ENCODE assay signal across 19 cellular contexts in genomic region chr13:100115693-100116254, GRCh38. TPM values are rescaled to one million over a fixed set of nuclear protein-coding genes. Genes with fewer than 3 reads are reported as not detected.
DNase-seq lines count a peak whose midpoint lies in the region; ATAC-seq and TF ChIP-seq lines count a peak whose summit lies in the region.
"Had no signal": no experiment of that assay in that cellular context is flagged by ENCODE, and none has a peak within 500 bp of the region (broad histone marks: within the 10 kb centered on the region; RNA-seq: fewer than 3 reads in every experiment).

No MANE protein-coding gene starts in this region.

- ATAC-seq in GM18502 (IDR thresholded peaks at IDR 0.05; ENCODE audit: poor library complexity, unreplicated experiment) (peak; percentile 82), GM19463 (IDR thresholded peaks at IDR 0.05; ENCODE audit: unreplicated experiment) (peak; percentile 71), HG02840 (IDR thresholded peaks at IDR 0.05; ENCODE audit: low FRiP score, unreplicated experiment) (peak; percentile 70), HG03442 (IDR thresholded peaks at IDR 0.05; ENCODE audit: unreplicated experiment) (peak; percentile 76), lower lobe of right lung (no peak)
- ATAC-seq: activated CD4-positive, CD25-positive, alpha-beta regulatory T cell treated with anti-CD3 and anti-CD28 coated beads, Interleukin-2, amount 50 U/mL, for 24 hours; Panc1 had no signal

- H3K27me3 ChIP-seq in stomach (no peaks in the 10 kb centered on the region), lower lobe of right lung (ENCODE audit: low read depth) (no peaks in the 10 kb centered on the region), brain microvascular endothelial cell (replicated peaks) (no peaks in the 10 kb centered on the region)
- H3K27me3 ChIP-seq: right atrium auricular region had no signal

- H3K4me1 ChIP-seq in stomach = peaks cover 0 to 8% (median 0%) of the 10 kb centered on the region in 4 donors
- H3K4me1 ChIP-seq in lower lobe of right lung = no peaks in the 10 kb centered on the region
- H3K4me1 ChIP-seq: right atrium auricular region had no signal

- TF ChIP-seq POLR2A in stomach (IDR thresholded peaks at IDR 0.05) = no peak

- in situ Hi-C loops in brain microvascular endothelial cell (cut with HindIII; ENCODE audit: low pct_ligation_motif_present, low sequenced_read_pairs) = no loop called here

- TF ChIP-seq CTCF in stomach (IDR thresholded peaks at IDR 0.05) = no peak
- TF ChIP-seq CTCF in lower lobe of right lung (IDR thresholded peaks at IDR 0.05) = no peak
- TF ChIP-seq CTCF in brain microvascular endothelial cell (IDR thresholded peaks at IDR 0.05; ENCODE audit: low read depth, low read length, missing control alignments) = no peak

- DNase-seq in LoVo (ENCODE audit: low spot score) (no peak), stomach (no peak), lower lobe of right lung (no peak), brain microvascular endothelial cell (no peak)
- DNase-seq: caudate nucleus; CD4-positive, CD25-positive, alpha-beta regulatory T cell; DMS79 treated with DMSO at 0.1 percent for 48 hours; glutamatergic neuron; IMR-90; NCI-H1048; NCI-H2081 treated with DMSO at 0.1 percent for 48 hours; NCI-H524 treated with DMSO at 0.1 percent for 48 hours had no signal

- H3K27ac ChIP-seq in stomach (no peak overlapping the region), lower lobe of right lung (no peak overlapping the region), brain microvascular endothelial cell (no peak overlapping the region)
- H3K27ac ChIP-seq: right atrium auricular region had no signal

- no peak for TF ChIP-seq EP300 in stomach (IDR thresholded peaks at IDR 0.05)

- H3K9me3 ChIP-seq in stomach (no peaks in the 10 kb centered on the region), lower lobe of right lung (no peaks in the 10 kb centered on the region)
- H3K9me3 ChIP-seq: right atrium auricular region had no signal

- H3K4me3 ChIP-seq in stomach = no peak overlapping the region
- H3K4me3 ChIP-seq in lower lobe of right lung = no peak overlapping the region
- no peak overlapping the region for H3K4me3 ChIP-seq in brain microvascular endothelial cell (ENCODE audit: low read depth, low read length)
- H3K4me3 ChIP-seq: right atrium auricular region had no signal

- intact Hi-C loops in stomach (cut with DNase I; ENCODE audit: low total_unique reads) (no loop called here), lower lobe of right lung (cut with DNase I) (no loop called here)

- H3K36me3 ChIP-seq in stomach (peaks cover 9 to 69% (median 56%) of the 10 kb centered on the region in 4 donors), lower lobe of right lung (peaks cover 33% of the 10 kb centered on the region), brain microvascular endothelial cell (replicated peaks) (peaks cover 10% of the 10 kb centered on the region)

- WGBS in stomach, 5 donors = 46 to 75% (median 71%) methylated on average over 1 of the region's 1 CpG

RNA-seq across cellular contexts. Expression of gene PCCA, which starts 26.9 kb away (rescaled TPM):
- total RNA-seq in stomach (100 to 1,000 TPM in 3 of 5 donors, 10 to 100 TPM in 2; 76.4 to 140 (median 114) TPM), lower lobe of right lung (37.8 TPM)
- polyA plus RNA-seq in stomach = 10 to 100 TPM; 31.4 to 42.6 (median 33.1) TPM

Comparison
In these comparisons a context has a peak if more than half of its experiments do, and no peak if none do; other contexts are left out.
1. ATAC-seq: peak in GM18502 (single experiment), GM19463 (single experiment), HG02840 (single experiment) and HG03442 (single experiment); none in lower lobe of right lung (0 of 2).